ENCODE assay signal across 8 cellular contexts in genomic region chr11:114399490-114399889, GRCh38. TPM values are rescaled to one million over a fixed set of nuclear protein-coding genes. Genes with fewer than 3 reads are reported as not detected.
A peak's percentile ranks its signal among the peaks of the same experiment; 100 is the strongest.
DNase-seq lines count a peak whose midpoint lies in the region; ATAC-seq and TF ChIP-seq lines count a peak whose summit lies in the region.

No MANE protein-coding gene starts in this region.

- peaks cover 31% of the 10 kb centered on the region for H3K4me1 Mint-ChIP-seq in Calu3 (ENCODE audit: low read depth, unreplicated experiment)

- H3K4me2 ChIP-seq in osteoblast (ENCODE audit: insufficient read depth, low read length) = peak overlapping the region; percentile 91

- DNase-seq in Calu3 (no peak), OCI-M1 (lab: John Stamatoyannopoulos, UW) (peak; percentile 75), esophagus muscularis mucosa (ENCODE audit: extremely low spot score) (no peak), osteoblast (ENCODE audit: insufficient read length, low spot score, missing footprints) (no peak), HCEC 1CT (no peak), omental fat pad (ENCODE audit: low spot score) (no peak), SW480 (ENCODE audit: low spot score) (no peak)
- DNase-seq in effector CD8-positive, alpha-beta T cell (lab: John Stamatoyannopoulos, UW) = no peak

- H3K27me3 Mint-ChIP-seq in Calu3 (ENCODE audit: unreplicated experiment) = no peaks in the 10 kb centered on the region

- ATAC-seq in omental fat pad (ENCODE audit: low FRiP score) = no peak

- H3K27me3 ChIP-seq in esophagus muscularis mucosa (no peaks in the 10 kb centered on the region), osteoblast (ENCODE audit: insufficient read depth, low read length) (no peaks in the 10 kb centered on the region)

- BruUV-seq in Calu3 (replicated peaks; lab: Mats Ljungman, UMichigan) = no TSS peak

- peak overlapping the region; percentile 99 for H3K27ac Mint-ChIP-seq in Calu3 (ENCODE audit: unreplicated experiment)

- peak overlapping the region; percentile 88 for H2AFZ ChIP-seq in osteoblast (ENCODE audit: low read length)

- peaks cover 41% of the 10 kb centered on the region for H3K36me3 Mint-ChIP-seq in Calu3 (ENCODE audit: insufficient read depth, unreplicated experiment)

- TF ChIP-seq POLR2A in esophagus muscularis mucosa (IDR thresholded peaks at IDR 0.05; ENCODE audit: low read depth) = no peak

- peak overlapping the region; percentile 95 to 98 (median 98) for H3K27ac ChIP-seq in esophagus muscularis mucosa (replicated peaks in 1 of 4)
- peak overlapping the region; percentile 98 for H3K27ac ChIP-seq in osteoblast (ENCODE audit: low read depth, low read length)

- H3K4me1 ChIP-seq in esophagus muscularis mucosa = peaks cover 33 to 58% (median 51%) of the 10 kb centered on the region in 4 donors
- peaks cover 40% of the 10 kb centered on the region for H3K4me1 ChIP-seq in osteoblast (ENCODE audit: insufficient read depth, low read length)

- H3K9me3 ChIP-seq in esophagus muscularis mucosa = no peaks in the 10 kb centered on the region
- H3K9me3 ChIP-seq in osteoblast (ENCODE audit: low read depth, low read length) = no peaks in the 10 kb centered on the region

- intact Hi-C loops in Calu3 (cut with micrococcal nuclease; ENCODE audit: unreplicated experiment) = loop anchor here (5.0 kb wide), 1 partner anchor 117 kb away; no protein-coding TSS in a partner anchor
- intact Hi-C loops in esophagus muscularis mucosa (cut with DNase I) = no loop called here

- CTCF ChIA-PET in Calu3 (lab: Charles Lee) = no interaction called here

- no peaks in the 10 kb centered on the region for H3K9me3 Mint-ChIP-seq in Calu3 (ENCODE audit: low read depth, unreplicated experiment)

- no peak for TF ChIP-seq CTCF in Calu3 (IDR thresholded peaks at IDR 0.05; ENCODE audit: unreplicated experiment)
- TF ChIP-seq CTCF in esophagus muscularis mucosa (IDR thresholded peaks at IDR 0.05) = no peak
- TF ChIP-seq CTCF in osteoblast (IDR thresholded peaks at IDR 0.05; ENCODE audit: extremely low read depth, low read depth, low read length) = no peak
- no peak for TF ChIP-seq CTCF in omental fat pad (IDR thresholded peaks at IDR 0.05)

- WGBS in esophagus muscularis mucosa = 13% methylated on average over 7 of the region's 7 CpGs

- peak overlapping the region; percentile 95 for H3K4me3 Mint-ChIP-seq in Calu3 (ENCODE audit: low read depth, unreplicated experiment)

- no peaks in the 10 kb centered on the region for H4K20me1 ChIP-seq in osteoblast (ENCODE audit: insufficient read depth, low read length)

- H3K79me2 ChIP-seq in osteoblast (ENCODE audit: insufficient read depth, low read length) = peaks cover 55% of the 10 kb centered on the region

- peaks cover 0 to 5% (median 0%) of the 10 kb centered on the region in 4 donors for H3K36me3 ChIP-seq in esophagus muscularis mucosa
- H3K36me3 ChIP-seq in osteoblast (ENCODE audit: insufficient read depth, low read length) = peaks cover 20% of the 10 kb centered on the region

- TF ChIP-seq EP300 in esophagus muscularis mucosa (IDR thresholded peaks at IDR 0.05) = no peak

- H3K4me3 ChIP-seq in esophagus muscularis mucosa (peak overlapping the region; percentile 73 to 88 (median 78)), osteoblast (ENCODE audit: insufficient read depth, low read length) (peak overlapping the region; percentile 84)

RNA-seq across cellular contexts. Expression of gene C11orf71, which starts 0.8 kb away (rescaled TPM):
- 3.8 and 6.7 TPM in 2 replicates for total RNA-seq in Calu3 (2022)
- 1 to 10 TPM; 5.0 to 6.2 (median 5.6) TPM for total RNA-seq in esophagus muscularis mucosa
- total RNA-seq in osteoblast = 3.3 and 4.7 TPM in 2 replicates
- total RNA-seq in omental fat pad = 1 to 10 TPM; 4.8 to 9.8 (median 6.0) TPM

RNA-seq across cellular contexts. Expression of gene RBM7, which starts 1.0 kb away (rescaled TPM):
- total RNA-seq in Calu3 (2022) = 22.0 and 26.4 TPM in 2 replicates
- total RNA-seq in esophagus muscularis mucosa = 10 to 100 TPM; 13.7 to 28.0 (median 17.6) TPM
- 37.7 and 38.0 TPM in 2 replicates for total RNA-seq in osteoblast
- 10 to 100 TPM; 21.4 to 33.3 (median 23.4) TPM for total RNA-seq in omental fat pad

RNA-seq across cellular contexts. Expression of gene REXO2, which starts 39.8 kb away (rescaled TPM):
- 69.1 and 74.2 TPM in 2 replicates for total RNA-seq in Calu3 (2022)
- total RNA-seq in esophagus muscularis mucosa = 100 to 1,000 TPM in 3 of 4 donors, 10 to 100 TPM in 1; 95.1 to 152 (median 142) TPM
- total RNA-seq in osteoblast = 177 and 203 TPM in 2 replicates
- total RNA-seq in omental fat pad = 100 to 1,000 TPM in 3 of 4 donors, 10 to 100 TPM in 1; 87.3 to 154 (median 106) TPM
